Comparison of ENCODE assay signal across 8 cellular contexts in the genomic region with DNA sequence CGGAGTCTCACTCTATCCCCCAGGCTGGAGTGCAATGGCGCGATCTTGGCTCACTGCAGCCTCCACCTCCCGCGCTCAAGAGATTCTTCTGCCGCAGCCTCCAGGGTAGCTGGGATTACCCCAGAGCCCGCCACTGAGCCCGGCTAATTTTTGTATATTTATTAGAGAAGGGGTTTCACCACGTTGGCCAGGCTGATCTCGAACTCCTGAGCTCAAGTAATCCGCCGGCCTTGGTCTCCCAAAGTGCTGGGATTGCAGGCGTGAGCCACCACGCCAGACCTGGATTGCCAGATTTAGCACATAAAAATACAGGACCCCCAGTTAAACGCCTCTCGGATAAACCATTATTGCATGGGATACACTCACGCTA. TPM values are rescaled to one million over a fixed set of nuclear protein-coding genes. Genes with fewer than 3 reads are reported as not detected.
DNase-seq lines count a peak whose midpoint lies in the region; ATAC-seq, FAIRE-seq and TF ChIP-seq lines count a peak whose summit lies in the region.

No MANE protein-coding gene starts in this region.

- peak overlapping the region; percentile 96 for H3K4me2 ChIP-seq in smooth muscle cell

- TF ChIP-seq POLR2A in GM12892 (IDR thresholded peaks at IDR 0.05; ENCODE audit: low read depth, low read length): no peak

- POLR2A ChIA-PET in HEK293T (lab: Yijun Ruan, JAX): interaction anchor here (0.5 to 2.6 kb wide), 18 partner anchors 12 to 1738 kb away, joined by 3 to 22 read pairs (median 4); partner anchors contain the start of genes ANKIB1, CYP51A1, KRIT1 and LRRD1
- POLR2A ChIA-PET in activated B cell treated with CpG ODN at 0.5 μM for 24 hours (lab: Charles Lee): interaction anchor here (0.6 to 3.0 kb wide), 15 partner anchors 11 to 1739 kb away, joined by 3 to 41 read pairs (median 5); partner anchors contain the start of genes AKAP9, ANKIB1, CDK6 and CYP51A1

- H3K27me3 Mint-ChIP-seq in activated B cell treated with CpG ODN at 0.5 μM for 24 hours: no peaks in the 10 kb centered on the region

- H3K4me3 Mint-ChIP-seq in activated B cell treated with CpG ODN at 0.5 μM for 24 hours: peak overlapping the region; percentile 95

- H3K36me3 Mint-ChIP-seq in activated B cell treated with CpG ODN at 0.5 μM for 24 hours (ENCODE audit: low read depth): peaks cover 21% of the 10 kb centered on the region

- H2AFZ ChIP-seq in smooth muscle cell (ENCODE audit: low read depth): peak overlapping the region; percentile 94

- FAIRE-seq in GM12892 (lab: Jason Lieb, UNC): no peak

- TF ChIP-seq CTCF in activated B cell treated with CpG ODN at 0.5 μM for 24 hours (IDR thresholded peaks at IDR 0.05) (no peak), right atrium auricular region (IDR thresholded peaks at IDR 0.05) (no peak), smooth muscle cell (IDR thresholded peaks at IDR 0.05; ENCODE audit: borderline replicate concordance, insufficient read depth, poor library complexity, severe bottlenecking) (no peak), foreskin fibroblast (IDR thresholded peaks at IDR 0.05; ENCODE audit: low read depth, low read length) (no peak)

- H4K20me1 ChIP-seq in smooth muscle cell (ENCODE audit: low read depth): no peaks in the 10 kb centered on the region

- intact Hi-C loops in activated B cell treated with CpG ODN at 0.5 μM for 24 hours (cut with micrococcal nuclease): loop anchor here (1.0 to 5.0 kb wide), 11 partner anchors 23 to 1850 kb away; partner anchors contain the start of genes AKAP9, ANKIB1, CDK14 and FAM133B

- H3K9me3 ChIP-seq in right atrium auricular region (no peaks in the 10 kb centered on the region), smooth muscle cell (replicated peaks; ENCODE audit: low read depth) (no peaks in the 10 kb centered on the region)

- H3K4me3 ChIP-seq in right atrium auricular region: no peak overlapping the region
- peak overlapping the region; percentile 92 for H3K4me3 ChIP-seq in smooth muscle cell
- peak overlapping the region in 1 of 2 donors; percentile 62 for H3K4me3 ChIP-seq in foreskin fibroblast (ENCODE audit: low read depth in 1 of 2, low read length in 2 of 2)

- peaks cover 0 to 12% of the 10 kb centered on the region in 2 donors for H3K4me1 ChIP-seq in right atrium auricular region
- peaks cover 10% of the 10 kb centered on the region for H3K4me1 ChIP-seq in smooth muscle cell (ENCODE audit: low read depth)

- peak overlapping the region; percentile 88 for H3K27ac Mint-ChIP-seq in activated B cell treated with CpG ODN at 0.5 μM for 24 hours

- no peaks in the 10 kb centered on the region for H3K27me3 ChIP-seq in right atrium auricular region
- H3K27me3 ChIP-seq in smooth muscle cell (ENCODE audit: low read depth): no peaks in the 10 kb centered on the region

- no peak for ATAC-seq in activated B cell treated with CpG ODN at 0.5 μM for 24 hours (ENCODE audit: low read depth)

- H3K9ac ChIP-seq in smooth muscle cell (ENCODE audit: low read depth): no peak overlapping the region

- H3K36me3 ChIP-seq in right atrium auricular region (peaks cover 26% of the 10 kb centered on the region), smooth muscle cell (ENCODE audit: low read depth) (peaks cover 7% of the 10 kb centered on the region)

- WGBS in smooth muscle cell (ENCODE audit: low lambda C conversion rate): 66% methylated on average over 17 of the region's 17 CpGs

- peak overlapping the region; percentile 90 to 96 for H3K27ac ChIP-seq in right atrium auricular region
- H3K27ac ChIP-seq in smooth muscle cell (ENCODE audit: low read depth): no peak overlapping the region

- H3F3A ChIP-seq in smooth muscle cell (ENCODE audit: low read depth): no peaks in the 10 kb centered on the region

- H3K4me1 Mint-ChIP-seq in activated B cell treated with CpG ODN at 0.5 μM for 24 hours: peaks cover 8% of the 10 kb centered on the region

- H3K79me2 ChIP-seq in smooth muscle cell (ENCODE audit: low read depth): peaks cover 21% of the 10 kb centered on the region

- H3K9me3 Mint-ChIP-seq in activated B cell treated with CpG ODN at 0.5 μM for 24 hours: no peaks in the 10 kb centered on the region

- DNase-seq in HEK293T (ENCODE audit: extremely low spot score) (no peak), activated B cell treated with CpG ODN at 0.5 μM for 24 hours (peak; percentile 19), right atrium auricular region (ENCODE audit: low spot score) (no peak), smooth muscle cell (lab: John Stamatoyannopoulos, UW; ENCODE audit: unreplicated experiment) (no peak), foreskin fibroblast (no peak), GM12892 (ENCODE audit: insufficient read length) (no peak), cortex of kidney (lab: John Stamatoyannopoulos, UW) (no peak), NCI-H446 treated with DMSO at 0.1 percent for 48 hours (lab: John Stamatoyannopoulos, UW) (no peak)

- CTCF ChIA-PET in HEK293T (lab: Yijun Ruan, JAX): interaction anchor here (0.7 to 2.0 kb wide), 11 partner anchors 18 to 617 kb away, joined by 3 to 16 read pairs (median 4); partner anchors contain the start of genes CYP51A1, PEX1 and RBM48
- CTCF ChIA-PET in activated B cell treated with CpG ODN at 0.5 μM for 24 hours (lab: Charles Lee): interaction anchor here (0.7 to 3.5 kb wide), 12 partner anchors 14 to 1159 kb away, joined by 3 to 57 read pairs (median 4); partner anchors contain the start of genes ANKIB1, KRIT1, LRRD1 and PEX1

TF ChIP-seq in HEK293T, 16 proteins besides CTCF, POLR2A, EP300 and RAD21:
- TF ChIP-seq ZNF384 (IDR thresholded peaks at IDR 0.05) (0 out of 2 replicates have a peak, but pooled peaks have one; percentile 14), SP1 (IDR thresholded peaks at IDR 0.05) (no peak)
TF ChIP-seq in HEK293T: peak in this region for 1.

RNA-seq across cellular contexts. Expression of gene GATAD1, which starts 0.4 kb away (rescaled TPM):
- 30.6 and 36.2 TPM in 2 replicates for total RNA-seq in activated B cell treated with CpG ODN at 0.5 μM for 24 hours
- 10 to 100 TPM; 12.4 to 15.4 TPM for total RNA-seq in right atrium auricular region
- total RNA-seq in smooth muscle cell: 21.8 and 33.9 TPM in 2 replicates
- polyA plus RNA-seq in smooth muscle cell: 20.7 and 21.5 TPM in 2 replicates
- 18.1 TPM for polyA plus RNA-seq in GM12892 (2012; ENCODE audit: missing spikeins)

RNA-seq across cellular contexts. Expression of gene ERVW-1, which starts 30.9 kb away (rescaled TPM):
- total RNA-seq in activated B cell treated with CpG ODN at 0.5 μM for 24 hours: not detected in 2 replicates
- not detected for total RNA-seq in right atrium auricular region
- total RNA-seq in smooth muscle cell: 0.36 and 0.49 TPM in 2 replicates
- 0.25 TPM in 1 of 2 replicates, not detected in the other for polyA plus RNA-seq in smooth muscle cell
- polyA plus RNA-seq in GM12892 (2012; ENCODE audit: missing spikeins): 0.45 TPM
